ENCODE assay signal across 23 cellular contexts in the genomic region with DNA sequence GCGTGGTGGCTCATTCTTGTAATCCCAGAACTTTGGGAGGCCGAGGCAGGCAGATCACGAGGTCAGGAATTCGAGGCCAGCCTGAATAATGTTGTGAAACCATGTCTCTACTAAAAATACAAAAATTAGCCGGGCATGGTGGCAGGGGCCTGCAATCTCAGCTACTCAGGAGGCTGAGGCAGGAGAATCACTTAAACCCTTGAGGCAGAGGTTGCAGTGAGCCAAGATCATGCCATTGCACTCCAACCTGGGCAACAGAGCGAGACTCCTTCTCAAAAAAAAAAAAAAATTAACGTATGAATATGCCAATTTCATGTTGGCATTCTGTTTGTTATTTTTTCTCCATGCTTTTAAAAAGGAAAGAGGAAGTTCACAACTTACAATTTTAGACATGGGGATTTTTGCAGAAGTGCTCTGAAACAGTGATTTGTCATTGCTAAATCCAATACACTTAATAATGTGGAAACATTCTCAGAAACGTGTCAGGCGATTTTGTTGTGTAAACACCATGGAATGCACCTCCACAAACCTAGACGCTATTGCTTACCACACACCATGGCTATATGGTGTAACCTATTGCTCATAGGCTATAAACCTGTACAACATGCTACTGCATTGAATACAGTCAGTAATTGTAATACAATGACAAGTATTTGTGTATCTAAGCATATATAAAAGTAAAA.
A peak's percentile ranks its signal among the peaks of the same experiment; 100 is the strongest.
DNase-seq lines count a peak whose midpoint lies in the region; ATAC-seq and TF ChIP-seq lines count a peak whose summit lies in the region.
"Had no signal": no experiment of that assay in that cellular context is flagged by ENCODE, and none has a peak within 500 bp of the region (broad histone marks: within the 10 kb centered on the region; RNA-seq: fewer than 3 reads in every experiment).

No MANE protein-coding gene starts in this region.

- no peak overlapping the region for H2BK120ac ChIP-seq in mesenchymal stem cell (ENCODE audit: low read depth, low read length)
- H2BK120ac ChIP-seq in neuronal stem cell (ENCODE audit: low read depth, low read length), result no peak overlapping the region

- H3K9me3 ChIP-seq in mesenchymal stem cell (ENCODE audit: control insufficient read depth, low read length) (no peaks in the 10 kb centered on the region), neuronal stem cell (replicated peaks in 1 of 2; ENCODE audit: control insufficient read depth in 2 of 2, insufficient read depth in 1 of 2, low read depth in 1 of 2, low read length in 2 of 2) (peaks cover 0 to 2% of the 10 kb centered on the region in 2 donors)
- H3K9me3 ChIP-seq: right atrium auricular region had no signal

- H2AFZ ChIP-seq in mesenchymal stem cell (ENCODE audit: low read depth, low read length) (no peak overlapping the region), neuronal stem cell (ENCODE audit: low read length) (no peak overlapping the region)

- H3K9ac ChIP-seq in mesenchymal stem cell (ENCODE audit: low read length), result no peak overlapping the region
- no peak overlapping the region for H3K9ac ChIP-seq in neuronal stem cell (ENCODE audit: low read depth, low read length, poor library complexity)

- H3K79me1 ChIP-seq in mesenchymal stem cell (replicated peaks; ENCODE audit: low read length, poor library complexity, severe bottlenecking), result no peaks in the 10 kb centered on the region
- H3K79me1 ChIP-seq in neuronal stem cell (ENCODE audit: low read depth, low read length), result no peaks in the 10 kb centered on the region

- H2BK5ac ChIP-seq in mesenchymal stem cell (ENCODE audit: low read depth, low read length, poor library complexity, severe bottlenecking) (no peak overlapping the region), neuronal stem cell (ENCODE audit: low read length) (no peak overlapping the region)

- no peak overlapping the region for H3K14ac ChIP-seq in mesenchymal stem cell (ENCODE audit: low read length in 2 of 2)
- no peak overlapping the region for H3K14ac ChIP-seq in neuronal stem cell (ENCODE audit: low read length)

- H2BK15ac ChIP-seq in mesenchymal stem cell (ENCODE audit: low read depth, poor library complexity, severe bottlenecking) (no peak overlapping the region), neuronal stem cell (ENCODE audit: low read length) (no peak overlapping the region)

- no peak for TF ChIP-seq CTCF in foreskin keratinocyte (conservative IDR thresholded peaks at IDR 0.05)

- H3K4ac ChIP-seq in mesenchymal stem cell (ENCODE audit: low read depth in 1 of 2, low read length in 2 of 2) (no peak overlapping the region), neuronal stem cell (ENCODE audit: low read length) (no peak overlapping the region)

- WGBS in mesenchymal stem cell, result 80% methylated on average over 8 of the region's 10 CpGs
- WGBS in neuronal stem cell (ENCODE audit: extremely low coverage in 2 of 2, insufficient read length in 2 of 2, insufficient replicate concordance in 1 of 2), 2 donors, result no CpG with 5 or more reads among the region's 10 CpGs

- H3K27ac ChIP-seq in foreskin keratinocyte, result no peak overlapping the region
- no peak overlapping the region for H3K27ac ChIP-seq in mesenchymal stem cell (ENCODE audit: low read length, poor library complexity, severe bottlenecking)
- H3K27ac ChIP-seq in neuronal stem cell (replicated peaks; ENCODE audit: low read length), result no peak overlapping the region
- H3K27ac ChIP-seq: left ventricle myocardium inferior, right atrium auricular region had no signal

- H3K36me3 ChIP-seq in mesenchymal stem cell (ENCODE audit: control insufficient read depth in 1 of 2, insufficient read depth in 2 of 2, low read depth in 1 of 2, low read length in 2 of 2), result no peaks in the 10 kb centered on the region
- H3K36me3 ChIP-seq in neuronal stem cell (replicated peaks in 1 of 2; ENCODE audit: control insufficient read depth in 2 of 2, insufficient read depth in 2 of 2, low read length in 2 of 2), result no peaks in the 10 kb centered on the region
- H3K36me3 ChIP-seq: left ventricle myocardium inferior, right atrium auricular region had no signal

- DNase-seq in HPDE6-E6E7 (ENCODE audit: extremely low spot score), result peak; percentile 9
- DNase-seq in OCI-M1 (lab: John Stamatoyannopoulos, UW), result peak; percentile 5
- peak; percentile 54 to 83 for DNase-seq in foreskin keratinocyte
- DNase-seq in mesenchymal stem cell, result no peak
- no peak for DNase-seq in SK-N-DZ (ENCODE audit: low spot score)
- no peak for DNase-seq in neuronal stem cell (ENCODE audit: low spot score)
- DNase-seq: activated CD4-positive, alpha-beta T cell treated with anti-CD3 and anti-CD28 coated beads, Interleukin-2, amount 10 ng/mL, durations not matched to agents 24 days and 14 days; activated CD8-positive, alpha-beta memory T cell treated with anti-CD3 and anti-CD28 coated beads, Interleukin-2, amount 50 U/mL, for 4 hours; activated gamma-delta T cell treated with Interleukin-2 at 50 U/mL for 16 hours; amygdala; caudate nucleus; CD8-positive, alpha-beta memory T cell; DND-41; HFFc6; left ventricle myocardium inferior; NCI-H1105; NCI-H524 treated with DMSO at 0.1 percent for 48 hours; occipital lobe; stimulated activated naive CD4-positive, alpha-beta T cell had no signal

- H3K4me2 ChIP-seq in mesenchymal stem cell (ENCODE audit: low read length, poor library complexity, severe bottlenecking) (no peak overlapping the region), neuronal stem cell (ENCODE audit: insufficient read depth, low read length, poor library complexity, severe bottlenecking) (no peak overlapping the region)

- H3K4me3 ChIP-seq in mesenchymal stem cell (ENCODE audit: insufficient read depth in 1 of 2, low read depth in 1 of 2, low read length in 2 of 2), result no peak overlapping the region
- H3K4me3 ChIP-seq in neuronal stem cell (ENCODE audit: low read length in 2 of 2), result no peak overlapping the region
- H3K4me3 ChIP-seq: left ventricle myocardium inferior, right atrium auricular region had no signal

- H3K27me3 ChIP-seq in foreskin keratinocyte (no peaks in the 10 kb centered on the region), mesenchymal stem cell (ENCODE audit: control insufficient read depth in 1 of 2, insufficient read depth in 1 of 2, low read length in 2 of 2) (no peaks in the 10 kb centered on the region), neuronal stem cell (ENCODE audit: control insufficient read depth in 3 of 3, insufficient read depth in 3 of 3, low read depth in 1 of 3, low read length in 3 of 3) (no peaks in the 10 kb centered on the region)
- H3K27me3 ChIP-seq: right atrium auricular region had no signal

- H4K91ac ChIP-seq in mesenchymal stem cell (ENCODE audit: low read length) (no peak overlapping the region), neuronal stem cell (ENCODE audit: low read depth, low read length, poor library complexity) (no peak overlapping the region)

- H3K4me1 ChIP-seq in foreskin keratinocyte (no peaks in the 10 kb centered on the region), mesenchymal stem cell (ENCODE audit: control insufficient read depth, insufficient read depth, low read depth, low read length) (no peaks in the 10 kb centered on the region), neuronal stem cell (ENCODE audit: control insufficient read depth in 2 of 2, insufficient read depth in 1 of 2, low read depth in 1 of 2, low read length in 2 of 2) (no peaks in the 10 kb centered on the region)
- H3K4me1 ChIP-seq: left ventricle myocardium inferior, right atrium auricular region had no signal

- ATAC-seq in GM18868 (IDR thresholded peaks at IDR 0.05; ENCODE audit: unreplicated experiment) (peak; percentile 91), foreskin keratinocyte (no peak), GM21737 (IDR thresholded peaks at IDR 0.05; ENCODE audit: unreplicated experiment) (no peak)
- ATAC-seq: SK-N-SH treated with all-trans-retinoic acid at 6 μM for 48 hours had no signal

- H2AK5ac ChIP-seq in mesenchymal stem cell (ENCODE audit: low read length, severe bottlenecking) (no peak overlapping the region), neuronal stem cell (ENCODE audit: low read depth, low read length) (no peak overlapping the region)

- H3K18ac ChIP-seq in mesenchymal stem cell (ENCODE audit: low read depth in 1 of 2, low read length in 2 of 2), result no peak overlapping the region
- no peak overlapping the region for H3K18ac ChIP-seq in neuronal stem cell (ENCODE audit: low read length)

- H2BK12ac ChIP-seq in mesenchymal stem cell (ENCODE audit: low read length in 2 of 2), result no peak overlapping the region
- H2BK12ac ChIP-seq in neuronal stem cell (ENCODE audit: low read length), result no peak overlapping the region

- H3K23ac ChIP-seq in mesenchymal stem cell (ENCODE audit: low read length in 2 of 2), result no peak overlapping the region
- H3K23ac ChIP-seq in neuronal stem cell (ENCODE audit: low read depth, low read length, poor library complexity), result no peak overlapping the region

- H4K8ac ChIP-seq in mesenchymal stem cell (ENCODE audit: low read length) (no peak overlapping the region), neuronal stem cell (ENCODE audit: low read depth, low read length) (no peak overlapping the region)

Comparison
In these comparisons a context has a peak if more than half of its experiments do, and no peak if none do; other contexts are left out.
1. DNase-seq: peak in HPDE6-E6E7 (single experiment), OCI-M1 (single experiment) and foreskin keratinocyte (2 of 2); none in mesenchymal stem cell (single experiment), SK-N-DZ (single experiment) and neuronal stem cell (single experiment).